Comparison of ENCODE assay signal across 9 cellular contexts in genomic region chr17:31274252-31274651, GRCh38. TPM values are rescaled to one million over a fixed set of nuclear protein-coding genes. Genes with fewer than 3 reads are reported as not detected.
DNase-seq lines count a peak whose midpoint lies in the region; ATAC-seq and FAIRE-seq lines count a peak whose summit lies in the region.
"Had no signal": no experiment of that assay in that cellular context is flagged by ENCODE, and none has a peak within 500 bp of the region (broad histone marks: within the 10 kb centered on the region; RNA-seq: fewer than 3 reads in every experiment).

No MANE protein-coding gene starts in this region.

- H3K4me1 ChIP-seq in Karpas-422 (ENCODE audit: low read length): no peaks in the 10 kb centered on the region

- DNase-seq in GM04503 (ENCODE audit: low read depth) (peak; percentile 55), NCI-H2107 treated with DMSO at 0.1 percent for 48 hours (lab: John Stamatoyannopoulos, UW; ENCODE audit: unreplicated experiment) (peak; percentile 78), epithelial cell of prostate (ENCODE audit: low read depth, low spot score) (peak; percentile 83), pulmonary artery endothelial cell (ENCODE audit: low read depth, low spot score) (peak; percentile 45), D341Med (ENCODE audit: low spot score) (no peak), frontal cortex (ENCODE audit: low spot score in 2 of 2) (no peak), Karpas-422 (no peak)

- no peak for ATAC-seq in GM18867 (IDR thresholded peaks at IDR 0.05; ENCODE audit: unreplicated experiment)

- FAIRE-seq in frontal cortex (lab: Jason Lieb, UNC): no peak

- no peaks in the 10 kb centered on the region for H3K27me3 ChIP-seq in Karpas-422 (ENCODE audit: low read length)
- H3K27me3 ChIP-seq: tibial nerve had no signal

- peaks cover 20% of the 10 kb centered on the region; the same call in 1 of the 2 replicates for H3K79me2 ChIP-seq in Karpas-422 (ENCODE audit: low read length)

- no peak overlapping the region for H2AFZ ChIP-seq in Karpas-422 (ENCODE audit: low read length)

- H3K4me2 ChIP-seq in Karpas-422 (ENCODE audit: low read depth, low read length, poor library complexity, severe bottlenecking): no peak overlapping the region

- no peaks in the 10 kb centered on the region for H4K20me1 ChIP-seq in Karpas-422 (ENCODE audit: insufficient read depth, low read depth, low read length)

- no peak overlapping the region for H3K9ac ChIP-seq in Karpas-422 (ENCODE audit: low read length)

- no peak overlapping the region for H3K4me3 ChIP-seq in Karpas-422 (ENCODE audit: low read length)
- H3K4me3 ChIP-seq: tibial nerve had no signal

- H3K36me3 ChIP-seq in Karpas-422 (ENCODE audit: insufficient read depth, low read length): peaks cover 43% of the 10 kb centered on the region

- peak overlapping the region; percentile 72 for H3K27ac ChIP-seq in epithelial cell of prostate
- H3K27ac ChIP-seq in Karpas-422 (ENCODE audit: low read length): no peak overlapping the region

- H3K9me3 ChIP-seq in Karpas-422 (ENCODE audit: low read length): no peaks in the 10 kb centered on the region
- H3K9me3 ChIP-seq: tibial nerve had no signal

- H3K9me2 ChIP-seq in Karpas-422 (replicated peaks; ENCODE audit: insufficient read depth, low read length): peaks cover 8% of the 10 kb centered on the region

RNA-seq across cellular contexts. Expression of gene OMG, which starts 22.8 kb away (rescaled TPM):
- total RNA-seq in pulmonary artery endothelial cell: 0.26 TPM in 1 of 2 replicates, not detected in the other
- 6.1 TPM for total RNA-seq in frontal cortex
- total RNA-seq in Karpas-422 (2014; rRNA removed; shearing (Covaris generic); ENCODE audit: low replicate concordance): 0.11 TPM in 1 of 2 replicates, not detected in the other
- total RNA-seq: tibial nerve had no signal

RNA-seq across cellular contexts. Expression of gene EVI2B, which starts 39.6 kb away (rescaled TPM):
- total RNA-seq in pulmonary artery endothelial cell (0.14 and 0.20 TPM in 2 replicates), frontal cortex (not detected)
- 0.76 and 5.0 TPM in 2 replicates for total RNA-seq in Karpas-422 (2014; rRNA removed; shearing (Covaris generic); ENCODE audit: low replicate concordance)

RNA-seq across cellular contexts. Expression of gene EVI2A, which starts 47.2 kb away (rescaled TPM):
- total RNA-seq in pulmonary artery endothelial cell: 0.33 and 0.35 TPM in 2 replicates
- total RNA-seq in frontal cortex: 2.4 TPM
- total RNA-seq in Karpas-422 (2014; rRNA removed; shearing (Covaris generic); ENCODE audit: low replicate concordance): not detected in 2 replicates

Comparison
In these comparisons a context has a peak if more than half of its experiments do, and no peak if none do; other contexts are left out.
1. DNase-seq: peak in GM04503 (single experiment), NCI-H2107 treated with DMSO at 0.1 percent for 48 hours (single experiment), epithelial cell of prostate (single experiment) and pulmonary artery endothelial cell (single experiment); none in D341Med (single experiment), frontal cortex (0 of 2) and Karpas-422 (single experiment).